In genomic region chr22:39236321-39237275, GRCh38 we compare ENCODE assay signal across 8 cellular contexts. TPM values are rescaled to one million over a fixed set of nuclear protein-coding genes. Genes with fewer than 3 reads are reported as not detected.
A peak's percentile ranks its signal among the peaks of the same experiment; 100 is the strongest.
DNase-seq lines count a peak whose midpoint lies in the region; ATAC-seq and TF ChIP-seq lines count a peak whose summit lies in the region.

No MANE protein-coding gene starts in this region.

- peak overlapping the region; percentile 10 for H3K4me3 Mint-ChIP-seq in activated CD4-positive, alpha-beta memory T cell treated with anti-CD3 and anti-CD28 coated beads for 36 hours
- no peak overlapping the region for H3K4me3 Mint-ChIP-seq in type B pancreatic cell

- TF ChIP-seq EP300 in ovary (IDR thresholded peaks at IDR 0.05): no peak

- H3K9me3 Mint-ChIP-seq in activated CD4-positive, alpha-beta memory T cell treated with anti-CD3 and anti-CD28 coated beads for 36 hours: no peaks in the 10 kb centered on the region
- no peaks in the 10 kb centered on the region for H3K9me3 Mint-ChIP-seq in type B pancreatic cell

- H3K36me3 Mint-ChIP-seq in activated CD4-positive, alpha-beta memory T cell treated with anti-CD3 and anti-CD28 coated beads for 36 hours: peaks cover 3% of the 10 kb centered on the region
- no peaks in the 10 kb centered on the region for H3K36me3 Mint-ChIP-seq in type B pancreatic cell

- no peak for ATAC-seq in HG03520 (IDR thresholded peaks at IDR 0.05; ENCODE audit: unreplicated experiment)
- no peak for ATAC-seq in HG02938 (IDR thresholded peaks at IDR 0.05; ENCODE audit: unreplicated experiment)

- peak overlapping the region; percentile 19 for H3K27ac Mint-ChIP-seq in activated CD4-positive, alpha-beta memory T cell treated with anti-CD3 and anti-CD28 coated beads for 36 hours
- peak overlapping the region; percentile 61 for H3K27ac Mint-ChIP-seq in type B pancreatic cell

- H3K4me3 ChIP-seq in right atrium auricular region: no peak overlapping the region
- no peak overlapping the region for H3K4me3 ChIP-seq in ovary

- H3K4me1 Mint-ChIP-seq in activated CD4-positive, alpha-beta memory T cell treated with anti-CD3 and anti-CD28 coated beads for 36 hours (ENCODE audit: low read depth): peaks cover 61% of the 10 kb centered on the region
- peaks cover 56% of the 10 kb centered on the region for H3K4me1 Mint-ChIP-seq in type B pancreatic cell (ENCODE audit: unreplicated experiment)

- intact Hi-C loops in activated CD4-positive, alpha-beta memory T cell treated with anti-CD3 and anti-CD28 coated beads for 36 hours (cut with micrococcal nuclease): no loop called here
- intact Hi-C loops in ovary (cut with DNase I): loop anchor here in 1 of 4 donors (5.0 kb wide), 1 partner anchor 59 kb away; no protein-coding TSS in a partner anchor

- H3K9me3 ChIP-seq in right atrium auricular region (no peaks in the 10 kb centered on the region), ovary (no peaks in the 10 kb centered on the region)

- WGBS in ovary, 3 donors: 72 to 82% (median 77%) methylated on average over 36 of the region's 36 CpGs

- peaks cover 9% of the 10 kb centered on the region for H3K27me3 Mint-ChIP-seq in activated CD4-positive, alpha-beta memory T cell treated with anti-CD3 and anti-CD28 coated beads for 36 hours
- H3K27me3 Mint-ChIP-seq in type B pancreatic cell: peaks cover 13% of the 10 kb centered on the region

- in situ Hi-C loops in GM13977 (cut with MboI; ENCODE audit: low pct_unique_long_range_greater_than_20kb, low sequenced_read_pairs, unreplicated experiment): no loop called here

- no peak for TF ChIP-seq POLR2A in ovary (IDR thresholded peaks at IDR 0.05)

- TF ChIP-seq CTCF in GM13977 (IDR thresholded peaks at IDR 0.05; ENCODE audit: extremely low read depth, insufficient read depth, missing control alignments) (no peak), right atrium auricular region (IDR thresholded peaks at IDR 0.05) (no peak), type B pancreatic cell (conservative IDR thresholded peaks at IDR 0.05) (no peak), ovary (IDR thresholded peaks at IDR 0.05) (no peak)

- H3K27me3 ChIP-seq in right atrium auricular region (no peaks in the 10 kb centered on the region), ovary (no peaks in the 10 kb centered on the region)

- H3K27ac ChIP-seq in right atrium auricular region: peak overlapping the region; percentile 87
- H3K27ac ChIP-seq in ovary: no peak overlapping the region

- H3K36me3 ChIP-seq in right atrium auricular region (peaks cover 6% of the 10 kb centered on the region), ovary (no peaks in the 10 kb centered on the region)

- peaks cover 0 to 96% of the 10 kb centered on the region in 2 donors for H3K4me1 ChIP-seq in right atrium auricular region
- peaks cover 1% of the 10 kb centered on the region for H3K4me1 ChIP-seq in ovary (ENCODE audit: insufficient read depth)

- peak; percentile 70 for DNase-seq in GM13977 (ENCODE audit: low spot score)
- DNase-seq in LHCN-M2 (ENCODE audit: low read depth): peak; percentile 32
- peak; percentile 66 for DNase-seq in activated CD4-positive, alpha-beta memory T cell treated with anti-CD3 and anti-CD28 coated beads for 36 hours
- DNase-seq in right atrium auricular region (ENCODE audit: low spot score): peak; percentile 78
- no peak for DNase-seq in type B pancreatic cell (ENCODE audit: extremely low spot score, unreplicated experiment)
- no peak for DNase-seq in ovary

- POLR2A ChIA-PET in activated CD4-positive, alpha-beta memory T cell treated with anti-CD3 and anti-CD28 coated beads for 36 hours (lab: Charles Lee): interaction anchor here (1.2 kb wide), 1 partner anchor 75 kb away, joined by 3 read pairs; no protein-coding TSS in a partner anchor

- CTCF ChIA-PET in activated CD4-positive, alpha-beta memory T cell treated with anti-CD3 and anti-CD28 coated beads for 36 hours (lab: Charles Lee): interaction anchor here (0.9 to 1.8 kb wide), 5 partner anchors 65 to 366 kb away, joined by 3 to 9 read pairs (median 3); no protein-coding TSS in a partner anchor

RNA-seq across cellular contexts. Expression of gene PDGFB, which starts 8.2 kb away (rescaled TPM):
- total RNA-seq in LHCN-M2 (2014; rRNA removed) (1.2 and 4.1 TPM in 2 replicates), right atrium auricular region (10 to 100 TPM; 21.9 to 22.0 TPM), type B pancreatic cell (ENCODE audit: low replicate concordance) (2.9 and 5.1 TPM in 2 replicates), ovary (10 to 100 TPM in 1 of 7 donors, 1 to 10 TPM in 6; 3.9 to 10.7 (median 5.5) TPM)
- polyA plus RNA-seq in LHCN-M2 (2012): 2.8 TPM
- total RNA-seq in activated CD4-positive, alpha-beta memory T cell treated with anti-CD3 and anti-CD28 coated beads for 36 hours: 10 to 100 TPM; 11.7 to 13.3 TPM
- 1 to 10 TPM; 5.0 to 7.9 TPM for polyA plus RNA-seq in ovary

Comparison
In these comparisons a context has a peak if more than half of its experiments do, and no peak if none do; other contexts are left out.
1. DNase-seq: peak in GM13977 (single experiment), LHCN-M2 (single experiment), activated CD4-positive, alpha-beta memory T cell treated with anti-CD3 and anti-CD28 coated beads for 36 hours (single experiment) and right atrium auricular region (single experiment); none in type B pancreatic cell (single experiment) and ovary (0 of 5).
2. H3K27ac ChIP-seq: peak in right atrium auricular region (2 of 2); none in ovary (0 of 2).